In genomic region chr13:85603735-85604134, GRCh38 we compare ENCODE assay signal across 7 cellular contexts.
"Had no signal": no experiment of that assay in that cellular context is flagged by ENCODE, and none has a peak within 500 bp of the region (broad histone marks: within the 10 kb centered on the region; RNA-seq: fewer than 3 reads in every experiment).

No MANE protein-coding gene starts in this region.

- H3K4me3 Mint-ChIP-seq: GM23338, H9, HFFc6 had no signal

- H3K4me2 ChIP-seq: GM23338 had no signal

- H3K27ac Mint-ChIP-seq: GM23338, H9, HFFc6 had no signal

- H2AFZ ChIP-seq: GM23338 had no signal

- DNase-seq: H9, HCEC 1CT, HFFc6, IMR-90, KG1 had no signal

- ATAC-seq: GM23338, K562 had no signal

- H3K4me3 ChIP-seq: GM23338, K562 had no signal
